8 cellular contexts compared by ENCODE assay signal in the genomic region with DNA sequence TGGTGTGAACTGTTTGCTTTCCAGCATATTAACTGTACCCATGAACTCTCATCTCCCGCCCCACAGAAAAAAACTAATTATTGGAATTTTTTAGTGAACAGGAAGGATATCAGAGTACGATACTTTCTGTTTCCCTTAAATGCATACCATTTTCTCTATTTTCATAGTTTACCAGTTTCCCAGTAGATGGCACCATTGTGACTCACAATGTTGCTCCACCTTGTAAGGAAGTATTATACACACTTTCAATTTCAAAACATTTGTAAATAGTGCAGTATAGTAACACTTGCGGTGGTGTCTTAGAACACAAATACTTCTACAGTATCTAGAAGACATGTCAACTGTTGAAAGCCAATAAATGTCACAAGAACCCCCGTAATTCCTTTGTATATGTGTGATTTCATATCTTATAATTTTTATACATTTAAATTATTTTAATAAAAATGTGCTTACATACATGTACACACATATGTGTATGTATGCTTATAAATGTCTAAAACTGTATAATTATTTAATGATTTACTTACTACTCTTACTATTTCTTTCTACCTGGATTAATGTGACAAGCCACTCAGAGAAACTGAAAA.
DNase-seq lines count a peak whose midpoint lies in the region; ATAC-seq and TF ChIP-seq lines count a peak whose summit lies in the region.

No MANE protein-coding gene starts in this region.

- in situ Hi-C loops in Caki2 (cut with HindIII; ENCODE audit: low pct_unique_long_range_greater_than_20kb, low sequenced_read_pairs), result no loop called here

- intact Hi-C loops in breast epithelium (cut with DNase I; ENCODE audit: low total_unique reads) (no loop called here), thyroid gland (cut with DNase I) (no loop called here)

- H3K4me3 ChIP-seq in breast epithelium (peak overlapping the region; percentile 14 to 39 (median 36)), thyroid gland (replicated peaks in 1 of 3) (peak overlapping the region in 1 of 3 donors; percentile 24)

- TF ChIP-seq POLR2A in breast epithelium (IDR thresholded peaks at IDR 0.05) (no peak), thyroid gland (IDR thresholded peaks at IDR 0.05) (no peak)

- H3K4me1 ChIP-seq in breast epithelium, result no peaks in the 10 kb centered on the region
- H3K4me1 ChIP-seq in thyroid gland, result no peaks in the 10 kb centered on the region

- ATAC-seq in GM18909 (IDR thresholded peaks at IDR 0.05; ENCODE audit: poor library complexity, unreplicated experiment) (peak; percentile 99), HG03108 (IDR thresholded peaks at IDR 0.05; ENCODE audit: unreplicated experiment) (peak; percentile 98)

- peak; percentile 42 for DNase-seq in Caki2 (ENCODE audit: low read depth)
- DNase-seq in NCI-H748 treated with DMSO at 0.1 percent for 48 hours (lab: John Stamatoyannopoulos, UW), result peak; percentile 6
- no peak for DNase-seq in breast epithelium (ENCODE audit: low spot score in 2 of 2)
- peak; percentile 53 for DNase-seq in left kidney (ENCODE audit: low read depth, low spot score)
- no peak for DNase-seq in thyroid gland
- no peak for DNase-seq in activated CD8-positive, alpha-beta memory T cell treated with anti-CD3 and anti-CD28 coated beads for 24 hours

- H3K27me3 ChIP-seq in breast epithelium (no peaks in the 10 kb centered on the region), thyroid gland (no peaks in the 10 kb centered on the region)

- peak; percentile 21 to 48 (median 27) for TF ChIP-seq CTCF in breast epithelium (IDR thresholded peaks at IDR 0.05)
- peak; percentile 13 to 58 (median 39) for TF ChIP-seq CTCF in thyroid gland (IDR thresholded peaks at IDR 0.05)

- H3K27ac ChIP-seq in breast epithelium, result no peak overlapping the region
- no peak overlapping the region for H3K27ac ChIP-seq in thyroid gland

- H3K36me3 ChIP-seq in breast epithelium (no peaks in the 10 kb centered on the region), thyroid gland (no peaks in the 10 kb centered on the region)

- WGBS in thyroid gland, 2 donors, result 28 to 32% methylated on average over 4 of the region's 4 CpGs

- H3K9me3 ChIP-seq in breast epithelium (no peaks in the 10 kb centered on the region), thyroid gland (no peaks in the 10 kb centered on the region)

Comparison
In these comparisons a context has a peak if more than half of its experiments do, and no peak if none do; other contexts are left out.
1. DNase-seq: peak in Caki2 (single experiment), NCI-H748 treated with DMSO at 0.1 percent for 48 hours (single experiment) and left kidney (single experiment); none in breast epithelium (0 of 2), thyroid gland (0 of 2) and activated CD8-positive, alpha-beta memory T cell treated with anti-CD3 and anti-CD28 coated beads for 24 hours (single experiment).